In the genomic region with DNA sequence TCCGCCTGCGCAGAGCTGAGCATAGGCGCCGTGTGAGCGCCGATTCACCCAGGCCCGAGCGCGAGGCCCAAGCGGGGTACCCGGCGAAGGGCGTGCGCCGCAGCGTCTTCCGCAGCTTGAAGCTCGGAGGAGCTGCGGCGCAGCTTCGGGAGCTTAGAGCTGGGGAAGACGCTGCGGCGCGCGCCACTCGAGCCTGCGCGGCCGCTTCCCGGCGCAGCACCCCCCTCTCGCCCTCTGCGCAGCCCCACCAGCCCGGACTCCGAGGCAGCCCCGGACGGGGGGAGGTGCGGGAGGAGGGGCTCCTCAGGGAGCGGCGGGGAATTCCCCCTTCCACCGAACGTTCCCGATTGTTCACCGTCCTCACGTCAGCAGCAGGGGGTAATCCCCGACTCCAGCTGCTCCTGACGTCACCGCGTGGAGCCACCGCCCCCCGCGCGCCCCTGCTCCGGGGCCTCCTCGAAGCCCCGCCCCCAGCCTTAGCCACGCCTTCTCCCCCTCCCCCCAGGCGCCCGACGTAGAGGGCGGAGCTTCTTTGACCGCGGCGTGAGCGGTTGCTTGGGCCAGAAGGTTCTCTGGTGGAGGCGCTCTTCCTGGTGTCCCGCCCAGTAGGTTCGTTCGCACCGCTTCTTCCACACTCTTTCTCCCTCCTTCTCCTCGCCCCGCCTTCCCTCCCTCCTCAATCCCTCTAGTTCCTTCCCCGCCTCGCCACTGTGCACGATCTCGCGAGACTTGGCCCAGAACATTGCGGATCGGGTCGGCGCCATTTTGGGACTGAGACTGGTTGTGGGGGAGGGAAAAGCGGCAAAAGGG, we compare ENCODE assay signal across 8 cellular contexts. TPM values are rescaled to one million over a fixed set of nuclear protein-coding genes. Genes with fewer than 3 reads are reported as not detected.
DNase-seq lines count a peak whose midpoint lies in the region; ATAC-seq, FAIRE-seq and TF ChIP-seq lines count a peak whose summit lies in the region.

A gene with protein sequence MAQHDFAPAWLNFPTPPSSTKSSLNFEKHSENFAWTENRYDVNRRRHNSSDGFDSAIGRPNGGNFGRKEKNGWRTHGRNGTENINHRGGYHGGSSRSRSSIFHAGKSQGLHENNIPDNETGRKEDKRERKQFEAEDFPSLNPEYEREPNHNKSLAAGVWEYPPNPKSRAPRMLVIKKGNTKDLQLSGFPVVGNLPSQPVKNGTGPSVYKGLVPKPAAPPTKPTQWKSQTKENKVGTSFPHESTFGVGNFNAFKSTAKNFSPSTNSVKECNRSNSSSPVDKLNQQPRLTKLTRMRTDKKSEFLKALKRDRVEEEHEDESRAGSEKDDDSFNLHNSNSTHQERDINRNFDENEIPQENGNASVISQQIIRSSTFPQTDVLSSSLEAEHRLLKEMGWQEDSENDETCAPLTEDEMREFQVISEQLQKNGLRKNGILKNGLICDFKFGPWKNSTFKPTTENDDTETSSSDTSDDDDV (plus strand): TSS at position 742 of the 810 bp plus-strand sequence. CDS start 40,072 bp downstream, outside the sequence.

- under 1% methylated on average over 82 of the region's 83 CpGs for WGBS in HUES64

- FAIRE-seq in endometrium (lab: Jason Lieb, UNC): peak; percentile 94

- H3K9me2 ChIP-seq in OCI-LY1 (ENCODE audit: low read depth, low read length): no peaks in the 10 kb centered on the region

- peaks cover 23% of the 10 kb centered on the region for H3K36me3 ChIP-seq in HUES64 (ENCODE audit: insufficient read depth, low read length)
- H3K36me3 ChIP-seq in OCI-LY1 (ENCODE audit: insufficient read depth, low read length): peaks cover 25% of the 10 kb centered on the region; the same call in 1 of the 2 replicates

- CTCF ChIA-PET in Calu3 (lab: Charles Lee): interaction anchor here (0.9 to 1.0 kb wide), 2 partner anchors 35 to 78 kb away, joined by 3 read pairs; no protein-coding TSS in a partner anchor

- peaks cover 25% of the 10 kb centered on the region; the same call in 1 of the 2 replicates for H3K4me1 ChIP-seq in HUES64 (ENCODE audit: insufficient read depth, low read length)
- H3K4me1 ChIP-seq in OCI-LY1 (ENCODE audit: insufficient read depth, low read length, severe bottlenecking): peaks cover 33% of the 10 kb centered on the region

- H3K27me3 ChIP-seq in HUES64 (ENCODE audit: insufficient read depth, low read length) (no peaks in the 10 kb centered on the region), OCI-LY1 (ENCODE audit: insufficient read depth, low read length) (no peaks in the 10 kb centered on the region)

- peak within 1 kb of the TSS; percentile 82; the same call in 1 of the 2 replicates for H2AFZ ChIP-seq in OCI-LY1 (ENCODE audit: low read length)

- peaks cover 8% of the 10 kb centered on the region for H3K4me1 Mint-ChIP-seq in Calu3 (ENCODE audit: low read depth, unreplicated experiment)
- H3K4me1 Mint-ChIP-seq in mesothelial cell of epicardium: peaks cover 29% of the 10 kb centered on the region

- H3K4me3 Mint-ChIP-seq in Calu3 (ENCODE audit: low read depth, unreplicated experiment) (peak within 1 kb of the TSS; percentile 100), mesothelial cell of epicardium (peak within 1 kb of the TSS; percentile 91)

- H3K27me3 Mint-ChIP-seq in Calu3 (ENCODE audit: unreplicated experiment) (no peaks in the 10 kb centered on the region), mesothelial cell of epicardium (ENCODE audit: low read depth) (no peaks in the 10 kb centered on the region)

- peak within 1 kb of the TSS; percentile 97 for H3K4me3 ChIP-seq in HUES64 (ENCODE audit: low read length)
- H3K4me3 ChIP-seq in OCI-LY1 (ENCODE audit: low read depth, low read length, poor library complexity, severe bottlenecking): peak within 1 kb of the TSS; percentile 90

- BruUV-seq in Calu3 (replicated peaks; lab: Mats Ljungman, UMichigan): no TSS peak

- peak within 1 kb of the TSS; percentile 97 for H3K4me2 ChIP-seq in OCI-LY1 (ENCODE audit: low read length)

- peak; percentile 98 for DNase-seq in Calu3
- DNase-seq in activated CD8-positive, alpha-beta memory T cell treated with anti-CD3 and anti-CD28 coated beads, Interleukin-2, amount 50 U/mL, for 4 hours: peak; percentile 98
- peak; percentile 98 to 99 for DNase-seq in mesothelial cell of epicardium (ENCODE audit: low spot score in 2 of 2, unreplicated experiment in 2 of 2)
- DNase-seq in stimulated activated CD8-positive, alpha-beta memory T cell treated with anti-CD3 and anti-CD28 coated beads, Interleukin-15, amount 100 ng/mL, for 48 hours (ENCODE audit: low read depth in 2 of 2): peak; percentile 95 to 97

- peaks cover 45% of the 10 kb centered on the region for H3K79me2 ChIP-seq in OCI-LY1 (ENCODE audit: insufficient read depth, low read length)

- intact Hi-C loops in Calu3 (cut with micrococcal nuclease; ENCODE audit: unreplicated experiment): no loop called here

- no peaks in the 10 kb centered on the region for H4K20me1 ChIP-seq in OCI-LY1 (ENCODE audit: insufficient read depth, low read length)

- peak within 1 kb of the TSS; percentile 100 for H3K27ac Mint-ChIP-seq in Calu3 (ENCODE audit: unreplicated experiment)
- peak within 1 kb of the TSS; percentile 100 for H3K27ac Mint-ChIP-seq in mesothelial cell of epicardium

- peaks cover 9% of the 10 kb centered on the region; the same call in 1 of the 2 replicates for H3F3A ChIP-seq in OCI-LY1 (ENCODE audit: insufficient read depth, low read length)

- H3K9me3 ChIP-seq in HUES64 (ENCODE audit: insufficient read depth, low read depth, low read length) (no peaks in the 10 kb centered on the region), OCI-LY1 (ENCODE audit: low read length) (no peaks in the 10 kb centered on the region)

- TF ChIP-seq CTCF in Calu3 (IDR thresholded peaks at IDR 0.05; ENCODE audit: unreplicated experiment): no peak
- no peak for TF ChIP-seq CTCF in OCI-LY1 (IDR thresholded peaks at IDR 0.05; ENCODE audit: low read length)
- TF ChIP-seq CTCF in mesothelial cell of epicardium (IDR thresholded peaks at IDR 0.05; ENCODE audit: unreplicated experiment): no peak

- H3K27ac ChIP-seq in HUES64 (ENCODE audit: low read depth, low read length): peak within 1 kb of the TSS; percentile 100
- peak within 1 kb of the TSS; percentile 93 for H3K27ac ChIP-seq in OCI-LY1 (ENCODE audit: low read depth, low read length, poor library complexity, severe bottlenecking)

- H3K9ac ChIP-seq in HUES64 (ENCODE audit: low read depth, low read length) (peak within 1 kb of the TSS; percentile 99), OCI-LY1 (ENCODE audit: low read length) (peak within 1 kb of the TSS; percentile 98)

- H3K36me3 Mint-ChIP-seq in Calu3 (ENCODE audit: insufficient read depth, unreplicated experiment) (peaks cover 71% of the 10 kb centered on the region), mesothelial cell of epicardium (peaks cover 3% of the 10 kb centered on the region)

- H3K9me3 Mint-ChIP-seq in Calu3 (ENCODE audit: low read depth, unreplicated experiment) (no peaks in the 10 kb centered on the region), mesothelial cell of epicardium (no peaks in the 10 kb centered on the region)

- ATAC-seq in GM21447 (IDR thresholded peaks at IDR 0.05; ENCODE audit: unreplicated experiment): peak; percentile 61

RNA-seq across cellular contexts. Expression of the gene that starts here (rescaled TPM):
- total RNA-seq in Calu3 (2022): 105 and 107 TPM in 2 replicates
- 68.5 TPM for polyA plus RNA-seq in HUES64 (2013, experiment 1 of 2)
- polyA plus RNA-seq in HUES64 (2013, experiment 2 of 2): 85.0 TPM
- total RNA-seq in mesothelial cell of epicardium: 125 to 134 TPM (median 129 TPM) in 3 replicates

Comparison
In these comparisons a context has a peak if more than half of its experiments do, and no peak if none do; other contexts are left out.
1. Peak in every context shown above with its lines: DNase-seq, ATAC-seq, H3K4me3 ChIP-seq and H3K27ac ChIP-seq.